ENCODE assay signal across 26 cellular contexts in the genomic region with DNA sequence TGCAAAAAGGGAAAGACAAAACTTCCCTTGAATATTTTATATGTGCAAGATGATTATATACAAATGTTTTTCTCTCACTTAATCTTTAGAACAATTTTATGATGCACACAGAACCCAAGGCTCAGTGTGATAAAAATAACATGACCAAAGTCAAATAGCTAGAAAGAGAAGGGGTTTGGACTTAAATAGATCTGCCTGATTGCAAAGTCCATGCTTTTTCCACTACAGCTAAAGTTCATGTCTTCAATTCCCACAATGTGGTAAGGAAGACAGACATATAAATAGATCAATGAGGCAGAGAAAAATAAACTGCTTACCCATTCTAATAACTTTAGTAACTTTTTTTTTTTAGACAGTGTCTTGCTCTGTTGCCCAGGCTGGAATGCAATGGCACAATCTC.
"Had no signal": no experiment of that assay in that cellular context is flagged by ENCODE, and none has a peak within 500 bp of the region (broad histone marks: within the 10 kb centered on the region; RNA-seq: fewer than 3 reads in every experiment).

No MANE protein-coding gene starts in this region.

- H3K27ac ChIP-seq: brain microvascular endothelial cell, esophagus muscularis mucosa, foreskin keratinocyte, heart left ventricle, left lung, pancreas, psoas muscle, right atrium auricular region, spleen, testis, transverse colon had no signal

- H3K9me3 ChIP-seq: esophagus muscularis mucosa, heart left ventricle, left lung, pancreas, psoas muscle, right atrium auricular region, spleen, testis, transverse colon had no signal

- H3K27me3 ChIP-seq: brain microvascular endothelial cell, esophagus muscularis mucosa, foreskin keratinocyte, heart left ventricle, left lung, pancreas, right atrium auricular region, spleen, testis, transverse colon had no signal

- H3K36me3 ChIP-seq: brain microvascular endothelial cell, esophagus muscularis mucosa, pancreas, right atrium auricular region, transverse colon had no signal

- H3K4me1 ChIP-seq: esophagus muscularis mucosa, foreskin keratinocyte, left lung, pancreas, psoas muscle, right atrium auricular region, spleen, testis had no signal

- H3K4me3 ChIP-seq: esophagus muscularis mucosa, heart left ventricle, left lung, pancreas, psoas muscle, right atrium auricular region, spleen, testis, transverse colon had no signal

- DNase-seq: activated CD4-positive, alpha-beta memory T cell treated with anti-CD3 and anti-CD28 coated beads, Interleukin-2, amount 10 ng/mL, durations not matched to agents 7 days and 5 days; activated CD4-positive, alpha-beta T cell treated with anti-CD3 and anti-CD28 coated beads for 1 hour; activated CD4-positive, alpha-beta T cell treated with anti-CD3 and anti-CD28 coated beads, Interleukin-2, amount 10 ng/mL, durations not matched to agents 7 days and 5 days; activated CD8-positive, alpha-beta memory T cell treated with anti-CD3 and anti-CD28 coated beads, Interleukin-2, amount 50 U/mL, for 48 hours; activated gamma-delta T cell treated with Interleukin-2 at 50 U/mL for 16 hours; activated naive CD4-positive, alpha-beta T cell treated with anti-CD3 and anti-CD28 coated beads, Interleukin-2, amount 50 U/mL, for 16 hours; activated T-cell treated with anti-CD3 and anti-CD28 coated beads, Interleukin-2, amount 50 U/mL, for 24 hours; amniotic stem cell; brain microvascular endothelial cell; caudate nucleus; effector CD4-positive, alpha-beta T cell; foreskin keratinocyte; heart left ventricle; hypothalamus; left lung; naive B cell; nephron progenitor cell; pancreas; psoas muscle; spleen; stimulated activated naive CD4-positive, alpha-beta T cell; T-helper 9 cell; testis; transverse colon had no signal
